8 cellular contexts compared by ENCODE assay signal in the genomic region with DNA sequence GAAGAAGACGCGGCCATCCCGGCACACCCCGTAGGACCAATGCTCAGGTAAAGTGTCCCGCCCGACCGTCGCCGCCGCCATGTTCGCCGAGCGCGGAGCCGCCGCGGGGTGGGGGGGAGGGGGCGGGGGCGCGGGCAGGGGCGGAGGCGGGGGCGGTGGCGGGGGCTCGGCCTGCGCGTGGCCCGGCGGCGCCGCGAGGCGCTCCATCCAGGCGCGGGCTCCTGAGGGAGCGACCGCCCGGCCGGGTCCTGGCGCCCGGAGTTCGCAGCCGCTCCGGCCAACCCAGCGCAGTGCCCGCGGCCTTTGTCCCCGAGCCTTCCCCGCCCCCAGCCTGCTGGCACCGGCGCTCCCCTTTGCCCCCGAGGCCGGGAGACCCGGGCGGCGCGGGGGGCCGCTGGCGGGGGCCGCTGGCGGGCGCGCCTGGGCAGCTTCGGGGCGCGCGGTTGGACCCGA. TPM values are rescaled to one million over a fixed set of nuclear protein-coding genes. Genes with fewer than 3 reads are reported as not detected.
A peak's percentile ranks its signal among the peaks of the same experiment; 100 is the strongest.
DNase-seq lines count a peak whose midpoint lies in the region; ATAC-seq lines count a peak whose summit lies in the region.

PLEKHA7 (minus strand) TSS at position 94 of the 453 bp plus-strand sequence; CDS start at position 81, 13 bp downstream.

- no peaks in the 10 kb centered on the region for H3K79me2 ChIP-seq in mesendoderm (ENCODE audit: control insufficient read depth, insufficient read depth, low read length)

- intact Hi-C loops in dendritic cell treated with granulocyte-macrophage colony-stimulating factor and Interleukin-4, amounts not matched to agents 40 ng/mL and 50 ng/mL, for 4 days (cut with micrococcal nuclease) = loop anchor here (10.0 kb wide), 1 partner anchor 50 kb away; no protein-coding TSS in a partner anchor

- H3K36me3 ChIP-seq in NT2/D1 (ENCODE audit: insufficient read depth, insufficient read length, low read length) (no peaks in the 10 kb centered on the region), mesendoderm (ENCODE audit: control insufficient read depth, insufficient read depth, low read length) (no peaks in the 10 kb centered on the region)

- WGBS in mesendoderm (ENCODE audit: extremely low coverage, insufficient coverage, low lambda C conversion rate) = no CpG with 5 or more reads among the region's 68 CpGs

- no peaks in the 10 kb centered on the region for H3K9me3 Mint-ChIP-seq in dendritic cell treated with granulocyte-macrophage colony-stimulating factor and Interleukin-4, amounts not matched to agents 40 ng/mL and 50 ng/mL, for 4 days

- peak within 1 kb of the TSS; percentile 70 for H3K4me3 Mint-ChIP-seq in dendritic cell treated with granulocyte-macrophage colony-stimulating factor and Interleukin-4, amounts not matched to agents 40 ng/mL and 50 ng/mL, for 4 days

- H3K56ac ChIP-seq in mesendoderm (ENCODE audit: low read length) = peak within 1 kb of the TSS; percentile 67

- H4K5ac ChIP-seq in mesendoderm (ENCODE audit: low read length) = no peak within 1 kb of the TSS

- H3K27me3 Mint-ChIP-seq in dendritic cell treated with granulocyte-macrophage colony-stimulating factor and Interleukin-4, amounts not matched to agents 40 ng/mL and 50 ng/mL, for 4 days = peaks cover 36% of the 10 kb centered on the region

- peak within 1 kb of the TSS; percentile 88 for H3K18ac ChIP-seq in mesendoderm (ENCODE audit: low read length)

- no peaks in the 10 kb centered on the region for H3K36me3 Mint-ChIP-seq in dendritic cell treated with granulocyte-macrophage colony-stimulating factor and Interleukin-4, amounts not matched to agents 40 ng/mL and 50 ng/mL, for 4 days (ENCODE audit: low read depth)

- no peak for ATAC-seq in HG02798 (IDR thresholded peaks at IDR 0.05; ENCODE audit: poor library complexity, unreplicated experiment)

- no peak within 1 kb of the TSS for H3K27ac Mint-ChIP-seq in dendritic cell treated with granulocyte-macrophage colony-stimulating factor and Interleukin-4, amounts not matched to agents 40 ng/mL and 50 ng/mL, for 4 days

- H3K23ac ChIP-seq in mesendoderm (ENCODE audit: low read length) = no peak within 1 kb of the TSS

- H3K4me3 ChIP-seq in NT2/D1 (ENCODE audit: insufficient read length, low read depth) (peak within 1 kb of the TSS; percentile 41), mesendoderm (ENCODE audit: low read length) (peak within 1 kb of the TSS; percentile 38)

- H2BK5ac ChIP-seq in mesendoderm (ENCODE audit: low read length) = no peak within 1 kb of the TSS

- no peaks in the 10 kb centered on the region for H3K79me1 ChIP-seq in mesendoderm (ENCODE audit: low read length)

- no peak within 1 kb of the TSS for H3K27ac ChIP-seq in mesendoderm (ENCODE audit: low read depth, low read length)

- no peak within 1 kb of the TSS for H3K4ac ChIP-seq in mesendoderm (ENCODE audit: low read depth, low read length)

- H2BK120ac ChIP-seq in mesendoderm (ENCODE audit: low read depth, low read length) = no peak within 1 kb of the TSS

- H3K9ac ChIP-seq in NT2/D1 (ENCODE audit: insufficient read length, low read depth) (peak within 1 kb of the TSS; percentile 74), mesendoderm (ENCODE audit: low read length) (peak within 1 kb of the TSS; percentile 60)

- peaks cover 2% of the 10 kb centered on the region for H3K4me1 ChIP-seq in NT2/D1 (ENCODE audit: insufficient read depth, insufficient read length)
- H3K4me1 ChIP-seq in mesendoderm (ENCODE audit: control insufficient read depth, low read depth, low read length) = no peaks in the 10 kb centered on the region

- H4K8ac ChIP-seq in mesendoderm (ENCODE audit: low read depth, low read length) = no peak within 1 kb of the TSS

- peaks cover 12% of the 10 kb centered on the region for H3K4me1 Mint-ChIP-seq in dendritic cell treated with granulocyte-macrophage colony-stimulating factor and Interleukin-4, amounts not matched to agents 40 ng/mL and 50 ng/mL, for 4 days (ENCODE audit: low read depth)

- no peak within 1 kb of the TSS for H2AK5ac ChIP-seq in mesendoderm (ENCODE audit: low read length)

- H3K27me3 ChIP-seq in NT2/D1 (ENCODE audit: insufficient read depth, insufficient read length) (peaks cover 61% of the 10 kb centered on the region), mesendoderm (ENCODE audit: insufficient read depth, low read length, poor library complexity) (peaks cover 13% of the 10 kb centered on the region)

- no peaks in the 10 kb centered on the region for H3K9me3 ChIP-seq in NT2/D1 (ENCODE audit: insufficient read depth, low read length)

- no peak within 1 kb of the TSS for H2BK15ac ChIP-seq in mesendoderm (replicated peaks; ENCODE audit: low read depth)

- H3K4me2 ChIP-seq in mesendoderm (ENCODE audit: low read length) = peak within 1 kb of the TSS; percentile 98

- DNase-seq in DMS53 (lab: John Stamatoyannopoulos, UW) (peak; percentile 74), DMS53 treated with DMSO at 0.1 percent for 48 hours (lab: John Stamatoyannopoulos, UW; ENCODE audit: unreplicated experiment) (no peak), NT2/D1 (ENCODE audit: low read depth, low spot score) (no peak), mesendoderm (no peak), ureter (ENCODE audit: low spot score) (no peak), kidney glomerular epithelial cell (lab: John Stamatoyannopoulos, UW) (no peak)

RNA-seq across cellular contexts. Expression of gene PLEKHA7, which starts in this region (rescaled TPM):
- 3.1 TPM for polyA plus RNA-seq in mesendoderm (2013, experiment 1 of 2)
- 2.9 TPM for polyA plus RNA-seq in mesendoderm (2013, experiment 2 of 2)
- total RNA-seq in ureter = 94.4 TPM
